ENCODE assay signal across 8 cellular contexts in genomic region chr16:70380205-70380918, GRCh38. TPM values are rescaled to one million over a fixed set of nuclear protein-coding genes. Genes with fewer than 3 reads are reported as not detected.
DNase-seq lines count a peak whose midpoint lies in the region; ATAC-seq, FAIRE-seq and TF ChIP-seq lines count a peak whose summit lies in the region.

No MANE protein-coding gene starts in this region.

- 0% methylated on average over 16 of the region's 31 CpGs for WGBS in HepG2 (ENCODE audit: low lambda C conversion rate)

- BruUV-seq in HepG2 (replicated peaks; lab: Mats Ljungman, UMichigan), result no TSS peak

- no peak for TF ChIP-seq EP300 in HepG2 (IDR thresholded peaks at IDR 0.05; ENCODE audit: low read depth in 2 of 2, low read length in 2 of 2)
- TF ChIP-seq EP300 in HepG2 (CRISPR knock-in tag; IDR thresholded peaks at IDR 0.05; ENCODE audit: borderline replicate concordance), result no peak

- intact Hi-C loops in HepG2 (cut with micrococcal nuclease; ENCODE audit: unreplicated experiment), result loop anchor here (2.0 to 5.0 kb wide), 3 partner anchors 56 to 90 kb away; partner anchors contain the start of gene FCSK

- POLR2A ChIA-PET in HepG2 (lab: Yijun Ruan, JAX), result interaction anchor here (0.6 to 3.6 kb wide), 36 partner anchors 11 to 345 kb away, joined by 3 to 96 read pairs (median 9); partner anchors contain the start of genes AARS1, COG4, DDX19A and DDX19B

- peak overlapping the region; percentile 78 for H3K9ac ChIP-seq in HepG2 (ENCODE audit: insufficient read depth, low read depth, low read length)

- FAIRE-seq in HepG2 (lab: Jason Lieb, UNC), result no peak

- in situ Hi-C loops in HepG2 (cut with HindIII; ENCODE audit: extremely low pct_ligation_motif_present, low pct_unique_long_range_greater_than_20kb), result no loop called here

- DNase-seq in DMS53 treated with DMSO at 0.1 percent for 48 hours (lab: John Stamatoyannopoulos, UW; ENCODE audit: unreplicated experiment), result peak; percentile 32
- peak; percentile 97 for DNase-seq in M059J (ENCODE audit: low read depth)
- peak; percentile 56 for DNase-seq in activated CD4-positive, CD25-positive, alpha-beta regulatory T cell treated with anti-CD3 and anti-CD28 coated beads, Interleukin-2, amount 50 U/mL, for 16 hours (ENCODE audit: low read depth, low spot score)
- peak; percentile 52 for DNase-seq in cerebellar cortex (ENCODE audit: low spot score)
- DNase-seq in HepG2 (ENCODE audit: low spot score), result peak; percentile 29
- peak; percentile 87 for DNase-seq in stimulated activated CD4-positive, alpha-beta T cell treated with anti-CD3 and anti-CD28 coated beads, Interleukin-4, amount 100 ng/mL, for 24 hours
- no peak for DNase-seq in HuH-7 (ENCODE audit: low spot score)

- no peaks in the 10 kb centered on the region for H4K20me1 ChIP-seq in HepG2 (ENCODE audit: insufficient read depth, low read length)

- no peak for TF ChIP-seq RAD21 in HepG2 (CRISPR knock-in tag; IDR thresholded peaks at IDR 0.05)

- H2AFZ ChIP-seq in HepG2 (ENCODE audit: low read length), result no peak overlapping the region

- TF ChIP-seq POLR2A in HepG2 (IDR thresholded peaks at IDR 0.05; ENCODE audit: insufficient read depth in 1 of 2, low read depth in 2 of 2, low read length in 2 of 2), result 0 out of 4 replicates have a peak, but pooled peaks of 1 of the 2 experiments have one; percentile 51

- H3K4me3 ChIP-seq in HepG2 (replicated peaks in 1 of 3; ENCODE audit: insufficient read depth in 1 of 3, low read depth in 2 of 3, low read length in 3 of 3), result peak overlapping the region; percentile 80 to 94 (median 85)

- H3K79me2 ChIP-seq in HepG2 (ENCODE audit: insufficient read depth, low read length), result peaks cover 15% of the 10 kb centered on the region

- no peaks in the 10 kb centered on the region for H3K9me3 ChIP-seq in HepG2 (ENCODE audit: low read length)

- no peak for TF ChIP-seq CTCF in HepG2 (CRISPR knock-in tag; IDR thresholded peaks at IDR 0.05)

- peak overlapping the region; percentile 78 for H3K27ac ChIP-seq in HepG2 (ENCODE audit: extremely low read length, insufficient read depth, low read length)

- H3K4me1 ChIP-seq in HepG2 (ENCODE audit: insufficient read depth, low read length), result peaks cover 24% of the 10 kb centered on the region

- no peaks in the 10 kb centered on the region; a peak in 1 of 5 replicates for H3K27me3 ChIP-seq in HepG2 (ENCODE audit: control insufficient read depth in 1 of 2, insufficient read depth in 2 of 2, low read length in 2 of 2)

- peak overlapping the region; percentile 99 for H3K4me2 ChIP-seq in HepG2 (ENCODE audit: low read depth, low read length)

- peak; percentile 13 for ATAC-seq in GM21737 (IDR thresholded peaks at IDR 0.05; ENCODE audit: unreplicated experiment)
- peak; percentile 45 for ATAC-seq in HepG2

- CTCF ChIA-PET in HepG2 (lab: Yijun Ruan, JAX; ENCODE audit: low intra/inter-chr PET ratio, low total read pairs), result interaction anchor here (0.6 to 1.4 kb wide), 2 partner anchors 74 to 90 kb away, joined by 3 to 4 read pairs; partner anchors contain the start of gene FCSK

- peaks cover 2 to 26% of the 10 kb centered on the region in 2 experiments; a peak in 2 of 5 replicates for H3K36me3 ChIP-seq in HepG2 (replicated peaks in 1 of 2; ENCODE audit: control insufficient read depth in 1 of 2, insufficient read depth in 2 of 2, low read length in 2 of 2)

TF ChIP-seq in HepG2, 621 proteins besides CTCF, POLR2A, EP300 and RAD21 (continues in another document):
- TF ChIP-seq ZNF253 (CRISPR knock-in tag; IDR thresholded peaks at IDR 0.05; ENCODE audit: borderline replicate concordance), result peak; percentile 77; the same call in 1 of the 2 replicates

RNA-seq across cellular contexts. Expression of gene DDX19A, which starts 33.7 kb away (rescaled TPM):
- 54.3 and 62.5 TPM in 2 replicates for total RNA-seq in M059J (2014; rRNA removed; shearing (Covaris generic))
- 76.9 and 92.4 TPM in 2 replicates for total RNA-seq in HepG2 (2016; rRNA removed; fragmentation: Illumina TruSeq; extraction: Trizol)
- total RNA-seq in HepG2 (2016; cell fraction: cytosol; rRNA removed; fragmentation: Illumina TruSeq; extraction: Trizol; ENCODE audit: low read depth), result 16.1 and 17.3 TPM in 2 replicates
- 76.3 and 93.5 TPM in 2 replicates for total RNA-seq in HepG2 (2016; cell fraction: insoluble cytoplasmic fraction; rRNA removed; fragmentation: Illumina TruSeq; extraction: Trizol)
- 22.7 and 23.6 TPM in 2 replicates for total RNA-seq in HepG2 (2016; cell fraction: membrane; rRNA removed; fragmentation: Illumina TruSeq; extraction: Trizol)
- total RNA-seq in HepG2 (2016; cell fraction: nucleus; rRNA removed; fragmentation: Illumina TruSeq; extraction: Trizol), result 54.0 and 63.3 TPM in 2 replicates
- 41.4 and 43.9 TPM in 2 replicates for polyA plus RNA-seq in HepG2 (2011; rRNA removed)
- 42.7 and 50.0 TPM in 2 replicates for polyA plus RNA-seq in HepG2 (2011; cell fraction: cytosol; rRNA removed)
- 26.1 and 32.0 TPM in 2 replicates for polyA plus RNA-seq in HepG2 (2011; cell fraction: nucleus; rRNA removed)
- 34.4 and 41.8 TPM in 2 replicates for polyA plus RNA-seq in HepG2 (2012)
- 4.2 and 4.8 TPM in 2 replicates for polyA plus RNA-seq in HepG2 (2016; cell fraction: cytosol; fragmentation: Illumina TruSeq; extraction: Trizol; ENCODE audit: low read depth)
- 86.5 and 94.7 TPM in 2 replicates for polyA plus RNA-seq in HepG2 (2016; cell fraction: insoluble cytoplasmic fraction; fragmentation: Illumina TruSeq; extraction: Trizol; ENCODE audit: low read depth)
- 10.6 and 11.5 TPM in 2 replicates for polyA plus RNA-seq in HepG2 (2016; cell fraction: membrane; fragmentation: Illumina TruSeq; extraction: Trizol; ENCODE audit: low read depth)
- polyA plus RNA-seq in HepG2 (2016; cell fraction: nucleus; fragmentation: Illumina TruSeq; extraction: Trizol; ENCODE audit: insufficient read depth, low read depth), result 62.8 and 66.6 TPM in 2 replicates
- polyA minus RNA-seq in HepG2 (2011; rRNA and poly(A)+ RNA removed; ENCODE audit: low replicate concordance), result 57.7 and 87.7 TPM in 2 replicates
- polyA minus RNA-seq in HepG2 (2011; cell fraction: cytosol; rRNA and poly(A)+ RNA removed), result 42.7 and 56.5 TPM in 2 replicates
- polyA minus RNA-seq in HepG2 (2011; cell fraction: nucleus; rRNA and poly(A)+ RNA removed), result 57.8 and 68.4 TPM in 2 replicates

RNA-seq across cellular contexts. Expression of gene ST3GAL2, which starts 58.5 kb away (rescaled TPM):
- total RNA-seq in M059J (2014; rRNA removed; shearing (Covaris generic)), result 15.7 and 32.2 TPM in 2 replicates
- total RNA-seq in HepG2 (2016; rRNA removed; fragmentation: Illumina TruSeq; extraction: Trizol), result 17.8 and 24.9 TPM in 2 replicates
- 3.6 TPM in 2 replicates for total RNA-seq in HepG2 (2016; cell fraction: cytosol; rRNA removed; fragmentation: Illumina TruSeq; extraction: Trizol; ENCODE audit: low read depth)
- 15.8 and 25.9 TPM in 2 replicates for total RNA-seq in HepG2 (2016; cell fraction: insoluble cytoplasmic fraction; rRNA removed; fragmentation: Illumina TruSeq; extraction: Trizol)
- 14.6 and 18.9 TPM in 2 replicates for total RNA-seq in HepG2 (2016; cell fraction: membrane; rRNA removed; fragmentation: Illumina TruSeq; extraction: Trizol)
- total RNA-seq in HepG2 (2016; cell fraction: nucleus; rRNA removed; fragmentation: Illumina TruSeq; extraction: Trizol), result 15.0 and 18.9 TPM in 2 replicates
- polyA plus RNA-seq in HepG2 (2011; rRNA removed), result 16.3 and 17.0 TPM in 2 replicates
- polyA plus RNA-seq in HepG2 (2011; cell fraction: cytosol; rRNA removed), result 10.9 and 15.5 TPM in 2 replicates
- polyA plus RNA-seq in HepG2 (2011; cell fraction: nucleus; rRNA removed), result 14.6 and 16.7 TPM in 2 replicates
- 13.3 and 16.9 TPM in 2 replicates for polyA plus RNA-seq in HepG2 (2012)
- polyA plus RNA-seq in HepG2 (2016; cell fraction: cytosol; fragmentation: Illumina TruSeq; extraction: Trizol; ENCODE audit: low read depth), result 2.3 and 2.9 TPM in 2 replicates
- polyA plus RNA-seq in HepG2 (2016; cell fraction: insoluble cytoplasmic fraction; fragmentation: Illumina TruSeq; extraction: Trizol; ENCODE audit: low read depth), result 20.4 and 21.6 TPM in 2 replicates
- 11.6 and 11.9 TPM in 2 replicates for polyA plus RNA-seq in HepG2 (2016; cell fraction: membrane; fragmentation: Illumina TruSeq; extraction: Trizol; ENCODE audit: low read depth)
- polyA plus RNA-seq in HepG2 (2016; cell fraction: nucleus; fragmentation: Illumina TruSeq; extraction: Trizol; ENCODE audit: insufficient read depth, low read depth), result 22.8 and 26.4 TPM in 2 replicates
- polyA minus RNA-seq in HepG2 (2011; rRNA and poly(A)+ RNA removed; ENCODE audit: low replicate concordance), result 49.4 and 94.6 TPM in 2 replicates
- polyA minus RNA-seq in HepG2 (2011; cell fraction: cytosol; rRNA and poly(A)+ RNA removed), result 25.8 and 27.6 TPM in 2 replicates
- 22.4 and 31.0 TPM in 2 replicates for polyA minus RNA-seq in HepG2 (2011; cell fraction: nucleus; rRNA and poly(A)+ RNA removed)
